14 cellular contexts compared by ENCODE assay signal in genomic region chr17:80706454-80706853, GRCh38.
A peak's percentile ranks its signal among the peaks of the same experiment; 100 is the strongest.
DNase-seq lines count a peak whose midpoint lies in the region; ATAC-seq and TF ChIP-seq lines count a peak whose summit lies in the region.
"Had no signal": no experiment of that assay in that cellular context is flagged by ENCODE, and none has a peak within 500 bp of the region (broad histone marks: within the 10 kb centered on the region; RNA-seq: fewer than 3 reads in every experiment).

No MANE protein-coding gene starts in this region.

- CTCF ChIA-PET in activated CD8-positive, alpha-beta memory T cell treated with anti-CD3 and anti-CD28 coated beads, Interleukin-2, amount 10 ng/mL, durations not matched to agents 7 days and 5 days (lab: Charles Lee), result interaction anchor here (1.5 kb wide), 2 partner anchors 13 to 137 kb away, joined by 3 read pairs; no protein-coding TSS in a partner anchor
- CTCF ChIA-PET in CD4-positive, alpha-beta T cell (lab: Charles Lee), result interaction anchor here (0.5 kb wide), 1 partner anchor 190 kb away, joined by 4 read pairs; no protein-coding TSS in a partner anchor

- no peaks in the 10 kb centered on the region; the same call in 1 of the 2 replicates for H3K36me3 ChIP-seq in HUES64 (ENCODE audit: insufficient read depth, low read length)

- peak overlapping the region; percentile 62 for H3K27ac Mint-ChIP-seq in activated CD8-positive, alpha-beta memory T cell treated with anti-CD3 and anti-CD28 coated beads, Interleukin-2, amount 10 ng/mL, durations not matched to agents 7 days and 5 days
- peak overlapping the region; percentile 10 for H3K27ac Mint-ChIP-seq in central memory CD8-positive, alpha-beta T cell (ENCODE audit: low read depth)
- peak overlapping the region; percentile 72 for H3K27ac Mint-ChIP-seq in nephron progenitor cell
- no peak overlapping the region for H3K27ac Mint-ChIP-seq in CD4-positive, alpha-beta T cell
- H3K27ac Mint-ChIP-seq: type B pancreatic cell had no signal

- TF ChIP-seq CTCF in nephron progenitor cell (IDR thresholded peaks at IDR 0.05) (no peak), omental fat pad (IDR thresholded peaks at IDR 0.05) (no peak)
- no peak for TF ChIP-seq CTCF in CD4-positive, alpha-beta T cell (IDR thresholded peaks at IDR 0.05)

- H3K27ac ChIP-seq in HUES64 (ENCODE audit: low read depth, low read length), result peak overlapping the region; percentile 58; the same call in 1 of the 2 replicates
- H3K27ac ChIP-seq in CD4-positive, alpha-beta T cell (ENCODE audit: low read depth, low read length), result no peak overlapping the region
- H3K27ac ChIP-seq: sigmoid colon had no signal

- no peak for DNase-seq in activated CD8-positive, alpha-beta memory T cell treated with anti-CD3 and anti-CD28 coated beads, Interleukin-2, amount 10 ng/mL, durations not matched to agents 7 days and 5 days
- no peak for DNase-seq in activated CD8-positive, alpha-beta memory T cell treated with anti-CD3 and anti-CD28 coated beads, Interleukin-2, amount 50 U/mL, for 4 hours
- DNase-seq in central memory CD8-positive, alpha-beta T cell (ENCODE audit: low spot score in 2 of 2), result no peak
- no peak for DNase-seq in nephron progenitor cell
- no peak for DNase-seq in CD4-positive, alpha-beta T cell
- DNase-seq in NCI-H1417 treated with DMSO at 0.1 percent for 48 hours (lab: John Stamatoyannopoulos, UW), result no peak
- DNase-seq in omental fat pad (ENCODE audit: low spot score), result no peak
- DNase-seq: activated CD8-positive, alpha-beta T cell treated with anti-CD3 and anti-CD28 coated beads, Interleukin-2, amount 10 ng/mL, durations not matched to agents 7 days and 5 days; effector CD4-positive, alpha-beta T cell; SHP77 treated with DMSO at 0.1 percent for 48 hours; sigmoid colon; stimulated activated CD4-positive, alpha-beta T cell treated with anti-CD3 and anti-CD28 coated beads, Interleukin-4, amount 100 ng/mL, for 24 hours had no signal

- no peak overlapping the region for H3K4me3 ChIP-seq in HUES64 (ENCODE audit: low read length)
- H3K4me3 ChIP-seq: sigmoid colon had no signal

- peaks cover 82% of the 10 kb centered on the region for H3K4me1 Mint-ChIP-seq in activated CD8-positive, alpha-beta memory T cell treated with anti-CD3 and anti-CD28 coated beads, Interleukin-2, amount 10 ng/mL, durations not matched to agents 7 days and 5 days
- H3K4me1 Mint-ChIP-seq in central memory CD8-positive, alpha-beta T cell, result peaks cover 71% of the 10 kb centered on the region
- peaks cover 57% of the 10 kb centered on the region for H3K4me1 Mint-ChIP-seq in nephron progenitor cell
- H3K4me1 Mint-ChIP-seq in CD4-positive, alpha-beta T cell (ENCODE audit: low read depth), result peaks cover 66% of the 10 kb centered on the region

- no peak overlapping the region for H3K4me3 Mint-ChIP-seq in activated CD8-positive, alpha-beta memory T cell treated with anti-CD3 and anti-CD28 coated beads, Interleukin-2, amount 10 ng/mL, durations not matched to agents 7 days and 5 days
- H3K4me3 Mint-ChIP-seq in central memory CD8-positive, alpha-beta T cell, result no peak overlapping the region
- no peak overlapping the region for H3K4me3 Mint-ChIP-seq in nephron progenitor cell
- no peak overlapping the region for H3K4me3 Mint-ChIP-seq in CD4-positive, alpha-beta T cell
- H3K4me3 Mint-ChIP-seq: activated CD8-positive, alpha-beta T cell treated with anti-CD3 and anti-CD28 coated beads, Interleukin-2, amount 10 ng/mL, durations not matched to agents 7 days and 5 days; type B pancreatic cell had no signal

- no peaks in the 10 kb centered on the region for H3K27me3 Mint-ChIP-seq in activated CD8-positive, alpha-beta memory T cell treated with anti-CD3 and anti-CD28 coated beads, Interleukin-2, amount 10 ng/mL, durations not matched to agents 7 days and 5 days
- H3K27me3 Mint-ChIP-seq in central memory CD8-positive, alpha-beta T cell, result no peaks in the 10 kb centered on the region
- H3K27me3 Mint-ChIP-seq in nephron progenitor cell (ENCODE audit: low read depth, poor library complexity), result peaks cover 2% of the 10 kb centered on the region
- no peaks in the 10 kb centered on the region for H3K27me3 Mint-ChIP-seq in CD4-positive, alpha-beta T cell
- H3K27me3 Mint-ChIP-seq: type B pancreatic cell had no signal

- peaks cover 4% of the 10 kb centered on the region for H3K9me3 Mint-ChIP-seq in activated CD8-positive, alpha-beta memory T cell treated with anti-CD3 and anti-CD28 coated beads, Interleukin-2, amount 10 ng/mL, durations not matched to agents 7 days and 5 days (ENCODE audit: low read depth)
- no peaks in the 10 kb centered on the region for H3K9me3 Mint-ChIP-seq in central memory CD8-positive, alpha-beta T cell
- H3K9me3 Mint-ChIP-seq in nephron progenitor cell, result no peaks in the 10 kb centered on the region
- H3K9me3 Mint-ChIP-seq in CD4-positive, alpha-beta T cell, result peaks cover 4% of the 10 kb centered on the region
- H3K9me3 Mint-ChIP-seq: type B pancreatic cell had no signal

- peak overlapping the region; percentile 20; the same call in 1 of the 2 replicates for H3K9ac ChIP-seq in HUES64 (ENCODE audit: low read depth, low read length)

- H3K9me3 ChIP-seq in HUES64 (ENCODE audit: insufficient read depth, low read depth, low read length), result no peaks in the 10 kb centered on the region
- no peaks in the 10 kb centered on the region for H3K9me3 ChIP-seq in CD4-positive, alpha-beta T cell (ENCODE audit: control insufficient read depth, low read length)
- H3K9me3 ChIP-seq: sigmoid colon had no signal

- peaks cover 30% of the 10 kb centered on the region for H3K4me1 ChIP-seq in HUES64 (ENCODE audit: insufficient read depth, low read length)

- ATAC-seq in activated CD8-positive, alpha-beta memory T cell treated with anti-CD3 and anti-CD28 coated beads, Interleukin-2, amount 10 ng/mL, durations not matched to agents 7 days and 5 days, result no peak
- ATAC-seq in central memory CD8-positive, alpha-beta T cell (replicated peaks; ENCODE audit: extremely low read depth, poor library complexity, severe bottlenecking), result no peak
- no peak for ATAC-seq in CD4-positive, alpha-beta T cell (ENCODE audit: poor library complexity)
- ATAC-seq in omental fat pad (ENCODE audit: low FRiP score), result no peak
- ATAC-seq: activated CD8-positive, alpha-beta T cell treated with anti-CD3 and anti-CD28 coated beads, Interleukin-2, amount 10 ng/mL, durations not matched to agents 7 days and 5 days had no signal

- intact Hi-C loops in CD4-positive, alpha-beta T cell (cut with DNase I, micrococcal nuclease), result loop anchor here in 1 of 2 experiments (10.0 kb wide), 1 partner anchor 92 kb away; no protein-coding TSS in a partner anchor

- peaks cover 44% of the 10 kb centered on the region for H3K36me3 Mint-ChIP-seq in activated CD8-positive, alpha-beta memory T cell treated with anti-CD3 and anti-CD28 coated beads, Interleukin-2, amount 10 ng/mL, durations not matched to agents 7 days and 5 days
- H3K36me3 Mint-ChIP-seq in central memory CD8-positive, alpha-beta T cell (ENCODE audit: insufficient read depth), result peaks cover 8% of the 10 kb centered on the region
- H3K36me3 Mint-ChIP-seq in nephron progenitor cell (ENCODE audit: low read depth), result peaks cover 18% of the 10 kb centered on the region
- H3K36me3 Mint-ChIP-seq in CD4-positive, alpha-beta T cell (ENCODE audit: low read depth), result peaks cover 50% of the 10 kb centered on the region

- H3K27me3 ChIP-seq in HUES64 (ENCODE audit: insufficient read depth, low read length), result no peaks in the 10 kb centered on the region
- H3K27me3 ChIP-seq in CD4-positive, alpha-beta T cell (ENCODE audit: control insufficient read depth, insufficient read depth, low read length), result no peaks in the 10 kb centered on the region
- H3K27me3 ChIP-seq: sigmoid colon had no signal

- WGBS in HUES64, result 39% methylated on average over 5 of the region's 5 CpGs

- POLR2A ChIA-PET in CD4-positive, alpha-beta T cell (lab: Charles Lee), result no interaction called here
